ENCODE assay signal across 27 cellular contexts in genomic region chr1:53732409-53732808, GRCh38. TPM values are rescaled to one million over a fixed set of nuclear protein-coding genes. Genes with fewer than 3 reads are reported as not detected.
DNase-seq lines count a peak whose midpoint lies in the region; ATAC-seq and TF ChIP-seq lines count a peak whose summit lies in the region.
"Had no signal": no experiment of that assay in that cellular context is flagged by ENCODE, and none has a peak within 500 bp of the region (broad histone marks: within the 10 kb centered on the region; RNA-seq: fewer than 3 reads in every experiment).

No MANE protein-coding gene starts in this region.

- H3K27me3 ChIP-seq in adipocyte (replicated peaks; ENCODE audit: control insufficient read depth, insufficient read depth, low read length) = no peaks in the 10 kb centered on the region
- peaks cover 38% of the 10 kb centered on the region for H3K27me3 ChIP-seq in hepatocyte
- peaks cover 4% of the 10 kb centered on the region for H3K27me3 ChIP-seq in smooth muscle cell (ENCODE audit: low read depth)

- H3K27ac Mint-ChIP-seq in HFFc6 = peak overlapping the region; percentile 97
- H3K27ac Mint-ChIP-seq: activated T-cell treated with anti-CD3 and anti-CD28 coated beads, Interleukin-2, amount 50 U/mL, for 24 hours; IgD-negative memory B cell; T-helper 2 cell treated with Interferon-gamma antibody and Interleukin-4, amounts not matched to agents 5 μg/mL and 100 μg/mL, for 36 hours had no signal

- no peaks in the 10 kb centered on the region for H3K9me2 ChIP-seq in hepatocyte (replicated peaks; ENCODE audit: insufficient read depth)

- WGBS in hepatocyte (ENCODE audit: low lambda C conversion rate, missing lambda C conversion rate) = 64% methylated on average over 3 of the region's 3 CpGs
- WGBS in smooth muscle cell (ENCODE audit: low lambda C conversion rate) = 45% methylated on average over 3 of the region's 3 CpGs

- peak overlapping the region; percentile 84 for H3K4me3 Mint-ChIP-seq in HFFc6
- H3K4me3 Mint-ChIP-seq: activated T-cell treated with anti-CD3 and anti-CD28 coated beads, Interleukin-2, amount 50 U/mL, for 24 hours; IgD-negative memory B cell; T-helper 2 cell treated with Interferon-gamma antibody and Interleukin-4, amounts not matched to agents 5 μg/mL and 100 μg/mL, for 36 hours had no signal

- H3K9me3 ChIP-seq in adipocyte (ENCODE audit: control insufficient read depth, low read length) = peaks cover 7% of the 10 kb centered on the region
- no peaks in the 10 kb centered on the region for H3K9me3 ChIP-seq in hepatocyte (ENCODE audit: low read depth)
- H3K9me3 ChIP-seq in smooth muscle cell (replicated peaks; ENCODE audit: low read depth) = no peaks in the 10 kb centered on the region
- H3K9me3 ChIP-seq: SJCRH30, upper lobe of right lung had no signal

- H2AFZ ChIP-seq in hepatocyte = no peak overlapping the region
- H2AFZ ChIP-seq in smooth muscle cell (ENCODE audit: low read depth) = no peak overlapping the region

- no peak for TF ChIP-seq CTCF in HFFc6 (IDR thresholded peaks at IDR 0.05)
- TF ChIP-seq CTCF in hepatocyte (IDR thresholded peaks at IDR 0.05; ENCODE audit: poor library complexity) = no peak
- TF ChIP-seq CTCF in smooth muscle cell (IDR thresholded peaks at IDR 0.05; ENCODE audit: borderline replicate concordance, insufficient read depth, poor library complexity, severe bottlenecking) = no peak

- no peaks in the 10 kb centered on the region for H3K36me3 ChIP-seq in adipocyte (ENCODE audit: control insufficient read depth, insufficient read depth, low read length, severe bottlenecking)
- no peaks in the 10 kb centered on the region for H3K36me3 ChIP-seq in hepatocyte (replicated peaks; ENCODE audit: insufficient read depth, low read depth)
- H3K36me3 ChIP-seq in smooth muscle cell (ENCODE audit: low read depth) = no peaks in the 10 kb centered on the region
- H3K36me3 ChIP-seq: SJCRH30, upper lobe of right lung had no signal

- H3K9me3 Mint-ChIP-seq in HFFc6 = no peaks in the 10 kb centered on the region; the same call in none of the 2 replicates
- H3K9me3 Mint-ChIP-seq: activated T-cell treated with anti-CD3 and anti-CD28 coated beads, Interleukin-2, amount 50 U/mL, for 24 hours; IgD-negative memory B cell; T-helper 2 cell treated with Interferon-gamma antibody and Interleukin-4, amounts not matched to agents 5 μg/mL and 100 μg/mL, for 36 hours had no signal

- H4K20me1 ChIP-seq in hepatocyte (ENCODE audit: insufficient read depth, poor library complexity, severe bottlenecking) = no peaks in the 10 kb centered on the region
- H4K20me1 ChIP-seq in smooth muscle cell (ENCODE audit: low read depth) = no peaks in the 10 kb centered on the region

- peaks cover 20% of the 10 kb centered on the region for H3F3A ChIP-seq in smooth muscle cell (ENCODE audit: low read depth)

- H3K36me3 Mint-ChIP-seq in HFFc6 (ENCODE audit: low read depth) = peaks cover 8% of the 10 kb centered on the region
- H3K36me3 Mint-ChIP-seq: IgD-negative memory B cell had no signal

- DNase-seq in HFFc6 (no peak), adipocyte (ENCODE audit: low read depth) (peak; percentile 39), hepatocyte (ENCODE audit: low spot score) (no peak), smooth muscle cell (lab: John Stamatoyannopoulos, UW; ENCODE audit: unreplicated experiment) (no peak), posterior cingulate gyrus (no peak)
- DNase-seq: activated CD4-positive, CD25-positive, alpha-beta regulatory T cell; activated naive CD4-positive, alpha-beta T cell; activated T-cell treated with anti-CD3 and anti-CD28 coated beads, Interleukin-2, amount 50 U/mL, for 24 hours; C1 segment of cervical spinal cord; cerebellar nuclear complex; effector CD8-positive, alpha-beta T cell; left cardiac atrium; mesendoderm; MV-4-11; NCI-H1930; NCI-H226; SJCRH30; stimulated activated CD4-positive, alpha-beta T cell treated with anti-CD3 and anti-CD28 coated beads, Interleukin-12 subunit alpha, Interleukin-12 subunit beta, amount 100 ng/mL, for 4 hours; upper lobe of right lung had no signal

- H3K4me2 ChIP-seq in hepatocyte (peak overlapping the region; percentile 31), smooth muscle cell (peak overlapping the region; percentile 71)

- peaks cover 45% of the 10 kb centered on the region for H3K4me1 ChIP-seq in adipocyte (ENCODE audit: control insufficient read depth, insufficient read depth, low read length)
- peaks cover 21% of the 10 kb centered on the region for H3K4me1 ChIP-seq in hepatocyte (ENCODE audit: insufficient read depth)
- H3K4me1 ChIP-seq in smooth muscle cell (ENCODE audit: low read depth) = peaks cover 30% of the 10 kb centered on the region
- H3K4me1 ChIP-seq: upper lobe of right lung had no signal

- H3K27ac ChIP-seq in hepatocyte (peak overlapping the region; percentile 10), smooth muscle cell (ENCODE audit: low read depth) (peak overlapping the region; percentile 98)
- H3K27ac ChIP-seq: SJCRH30, upper lobe of right lung had no signal

- H3K4me3 ChIP-seq in adipocyte (ENCODE audit: low read length) = peak overlapping the region; percentile 36
- H3K4me3 ChIP-seq in hepatocyte = no peak overlapping the region
- peak overlapping the region; percentile 17 for H3K4me3 ChIP-seq in smooth muscle cell
- H3K4me3 ChIP-seq: SJCRH30, upper lobe of right lung had no signal

- H3K4me1 Mint-ChIP-seq in HFFc6 (ENCODE audit: low read depth) = peaks cover 51% of the 10 kb centered on the region

- H3K9ac ChIP-seq in adipocyte (ENCODE audit: low read length) (peak overlapping the region; percentile 57), smooth muscle cell (ENCODE audit: low read depth) (peak overlapping the region; percentile 89)

- H3K27me3 Mint-ChIP-seq in HFFc6 (ENCODE audit: insufficient read depth) = peaks cover 5% of the 10 kb centered on the region; the same call in 1 of the 2 replicates

- no peaks in the 10 kb centered on the region for H3K79me2 ChIP-seq in hepatocyte
- no peaks in the 10 kb centered on the region for H3K79me2 ChIP-seq in smooth muscle cell (ENCODE audit: low read depth)

- intact Hi-C loops in posterior cingulate gyrus (cut with DNase I) = no loop called here

- ATAC-seq in HG02870 (IDR thresholded peaks at IDR 0.05; ENCODE audit: unreplicated experiment) (no peak), HG03342 (IDR thresholded peaks at IDR 0.05; ENCODE audit: unreplicated experiment) (no peak)
- ATAC-seq: esophagus mucosa, left cardiac atrium, Panc1, upper lobe of right lung had no signal

RNA-seq across cellular contexts. Expression of gene GLIS1, which starts 6.6 kb away (rescaled TPM):
- 1 to 10 TPM; 1.1 to 1.9 (median 1.2) TPM for total RNA-seq in HFFc6 (2021; fragmentation: NEBNext Ultra II Directional; extraction: Animal tissue kit (Norgen Biotek cat#: 25700))
- total RNA-seq in hepatocyte (0.13 and 0.32 TPM in 2 replicates), smooth muscle cell (0.36 and 1.1 TPM in 2 replicates)
- polyA plus RNA-seq in hepatocyte (1.3 and 1.5 TPM in 2 replicates), smooth muscle cell (4.9 and 6.2 TPM in 2 replicates)
- total RNA-seq: pulmonary artery endothelial cell, SJCRH30 had no signal
- polyA plus RNA-seq: IgD-negative memory B cell, neural cell had no signal
